11 cellular contexts compared by ENCODE assay signal in the genomic region with DNA sequence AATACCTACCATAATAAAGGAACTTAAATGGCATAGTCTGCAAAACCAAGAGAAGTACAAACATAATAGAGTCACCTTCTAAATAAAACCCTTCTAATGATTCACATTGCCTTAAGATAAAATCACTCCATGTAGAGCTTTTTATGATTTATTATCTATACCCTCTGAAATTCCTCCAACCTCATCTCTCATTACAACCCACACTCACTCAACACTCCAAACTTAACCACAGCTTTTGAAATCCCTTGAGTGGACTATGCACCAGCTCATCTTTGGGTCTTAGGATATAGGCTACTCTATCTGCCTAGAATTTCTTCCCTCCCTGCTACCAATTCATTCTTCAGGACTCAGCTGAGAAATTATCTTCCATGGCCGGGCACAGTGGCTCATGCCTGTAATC.
"Had no signal": no experiment of that assay in that cellular context is flagged by ENCODE, and none has a peak within 500 bp of the region (broad histone marks: within the 10 kb centered on the region; RNA-seq: fewer than 3 reads in every experiment).

No MANE protein-coding gene starts in this region.

- H2AFZ ChIP-seq: GM23248, GM23338 had no signal

- H3K9ac ChIP-seq: GM23248 had no signal

- H3K9me3 Mint-ChIP-seq: GM23338, H9, HFFc6 had no signal

- H3K27ac ChIP-seq: GM23248 had no signal

- H3K27ac Mint-ChIP-seq: GM23338, H9, HFFc6 had no signal

- DNase-seq: GM23248, GOT3, H7, H9, HCEC 1CT, HFFc6 had no signal

- FAIRE-seq: H1, H54 had no signal

- H3K36me3 ChIP-seq: HAP-1 had no signal

- H3K4me2 ChIP-seq: GM23338 had no signal

- H3K4me3 Mint-ChIP-seq: GM23338, H9, HFFc6 had no signal

- H3K9me3 ChIP-seq: HAP-1 had no signal

- ATAC-seq: GM23338, HCT116 had no signal

- H3K4me3 ChIP-seq: GM23248, GM23338, HAP-1 had no signal
